Comparison of ENCODE assay signal across 1 cellular context in genomic region chrX:130831347-130831722, GRCh38.
TF ChIP-seq lines count a peak whose summit lies in the region.

No MANE protein-coding gene starts in this region.

TF ChIP-seq in liver, 16 proteins besides CTCF, POLR2A, EP300 and RAD21 (continued from another document):
- TF ChIP-seq ZBTB33 (IDR thresholded peaks at IDR 0.05), result no peak
